ENCODE assay signal across 2 cellular contexts in the genomic region with DNA sequence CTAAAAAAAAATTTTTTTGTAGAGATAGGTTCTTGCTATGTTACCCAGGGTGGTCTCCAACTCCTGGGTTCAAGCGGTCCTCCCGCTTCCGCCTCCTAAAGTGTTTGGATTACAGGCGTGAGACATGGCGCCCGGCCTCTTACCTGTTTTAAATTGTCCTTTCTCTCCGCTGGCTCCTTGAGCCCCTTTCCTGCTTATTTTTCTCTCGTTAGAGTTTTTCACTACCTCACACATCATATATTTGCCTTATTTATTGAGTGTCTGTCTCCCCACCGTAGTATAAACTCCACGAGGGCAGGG.
TF ChIP-seq lines count a peak whose summit lies in the region.

No MANE protein-coding gene starts in this region.

TF ChIP-seq in H1, 55 proteins besides CTCF, POLR2A, EP300 and RAD21:
- TF ChIP-seq RNF2 (IDR thresholded peaks at IDR 0.05; ENCODE audit: borderline replicate concordance, low read depth, low read length, missing control alignments, poor library complexity, severe bottlenecking) (no peak), NANOG (IDR thresholded peaks at IDR 0.05; ENCODE audit: insufficient read depth, low read depth, low read length, poor library complexity, severe bottlenecking) (no peak), RBBP5 (IDR thresholded peaks at IDR 0.05; ENCODE audit: borderline replicate concordance, low read depth, low read length) (no peak), GTF2F1 (IDR thresholded peaks at IDR 0.05; ENCODE audit: borderline replicate concordance, low read depth, low read length) (no peak), POLR2AphosphoS5 (IDR thresholded peaks at IDR 0.05; ENCODE audit: low read depth, low read length) (no peak), SP1 (IDR thresholded peaks at IDR 0.05; ENCODE audit: low read depth, low read length) (no peak), HDAC6 (IDR thresholded peaks at IDR 0.05; ENCODE audit: low read depth, low read length) (no peak), ATF3 (IDR thresholded peaks at IDR 0.05; ENCODE audit: insufficient read depth, low read depth, low read length) (no peak), ASH2L (IDR thresholded peaks at IDR 0.05; ENCODE audit: low read length) (no peak)

TF ChIP-seq in neural cell, 6 proteins besides CTCF, POLR2A, EP300 and RAD21:
- TF ChIP-seq, protein P1, sequence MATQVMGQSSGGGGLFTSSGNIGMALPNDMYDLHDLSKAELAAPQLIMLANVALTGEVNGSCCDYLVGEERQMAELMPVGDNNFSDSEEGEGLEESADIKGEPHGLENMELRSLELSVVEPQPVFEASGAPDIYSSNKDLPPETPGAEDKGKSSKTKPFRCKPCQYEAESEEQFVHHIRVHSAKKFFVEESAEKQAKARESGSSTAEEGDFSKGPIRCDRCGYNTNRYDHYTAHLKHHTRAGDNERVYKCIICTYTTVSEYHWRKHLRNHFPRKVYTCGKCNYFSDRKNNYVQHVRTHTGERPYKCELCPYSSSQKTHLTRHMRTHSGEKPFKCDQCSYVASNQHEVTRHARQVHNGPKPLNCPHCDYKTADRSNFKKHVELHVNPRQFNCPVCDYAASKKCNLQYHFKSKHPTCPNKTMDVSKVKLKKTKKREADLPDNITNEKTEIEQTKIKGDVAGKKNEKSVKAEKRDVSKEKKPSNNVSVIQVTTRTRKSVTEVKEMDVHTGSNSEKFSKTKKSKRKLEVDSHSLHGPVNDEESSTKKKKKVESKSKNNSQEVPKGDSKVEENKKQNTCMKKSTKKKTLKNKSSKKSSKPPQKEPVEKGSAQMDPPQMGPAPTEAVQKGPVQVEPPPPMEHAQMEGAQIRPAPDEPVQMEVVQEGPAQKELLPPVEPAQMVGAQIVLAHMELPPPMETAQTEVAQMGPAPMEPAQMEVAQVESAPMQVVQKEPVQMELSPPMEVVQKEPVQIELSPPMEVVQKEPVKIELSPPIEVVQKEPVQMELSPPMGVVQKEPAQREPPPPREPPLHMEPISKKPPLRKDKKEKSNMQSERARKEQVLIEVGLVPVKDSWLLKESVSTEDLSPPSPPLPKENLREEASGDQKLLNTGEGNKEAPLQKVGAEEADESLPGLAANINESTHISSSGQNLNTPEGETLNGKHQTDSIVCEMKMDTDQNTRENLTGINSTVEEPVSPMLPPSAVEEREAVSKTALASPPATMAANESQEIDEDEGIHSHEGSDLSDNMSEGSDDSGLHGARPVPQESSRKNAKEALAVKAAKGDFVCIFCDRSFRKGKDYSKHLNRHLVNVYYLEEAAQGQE (IDR thresholded peaks at IDR 0.05; ENCODE audit: borderline replicate concordance) = no peak
- TF ChIP-seq EZH2 (IDR thresholded peaks at IDR 0.05; ENCODE audit: borderline replicate concordance, insufficient read depth, low read length, poor library complexity, severe bottlenecking) (no peak), POLR2AphosphoS5 (IDR thresholded peaks at IDR 0.05) (no peak), TAF1 (IDR thresholded peaks at IDR 0.05; ENCODE audit: low read depth) (no peak), SMC3 (conservative IDR thresholded peaks at IDR 0.05; ENCODE audit: poor library complexity) (no peak), MXI1 (conservative IDR thresholded peaks at IDR 0.05; ENCODE audit: poor library complexity, severe bottlenecking) (no peak)
TF ChIP-seq in neural cell: peak in this region for 0.
